In genomic region chr4:51880016-51880915, GRCh38 we compare ENCODE assay signal across 1 cellular context.
A peak's percentile ranks its signal among the peaks of the same experiment; 100 is the strongest.
TF ChIP-seq lines count a peak whose summit lies in the region.

No MANE protein-coding gene starts in this region.

TF ChIP-seq in liver, 16 proteins besides CTCF, POLR2A, EP300 and RAD21 (continued from another document):
- TF ChIP-seq REST (IDR thresholded peaks at IDR 0.05) (peak; percentile 70), TAF1 (conservative IDR thresholded peaks at IDR 0.05) (peak; percentile 45), SP1 (IDR thresholded peaks at IDR 0.05) (peak; percentile 99)
